18 cellular contexts compared by ENCODE assay signal in the genomic region with DNA sequence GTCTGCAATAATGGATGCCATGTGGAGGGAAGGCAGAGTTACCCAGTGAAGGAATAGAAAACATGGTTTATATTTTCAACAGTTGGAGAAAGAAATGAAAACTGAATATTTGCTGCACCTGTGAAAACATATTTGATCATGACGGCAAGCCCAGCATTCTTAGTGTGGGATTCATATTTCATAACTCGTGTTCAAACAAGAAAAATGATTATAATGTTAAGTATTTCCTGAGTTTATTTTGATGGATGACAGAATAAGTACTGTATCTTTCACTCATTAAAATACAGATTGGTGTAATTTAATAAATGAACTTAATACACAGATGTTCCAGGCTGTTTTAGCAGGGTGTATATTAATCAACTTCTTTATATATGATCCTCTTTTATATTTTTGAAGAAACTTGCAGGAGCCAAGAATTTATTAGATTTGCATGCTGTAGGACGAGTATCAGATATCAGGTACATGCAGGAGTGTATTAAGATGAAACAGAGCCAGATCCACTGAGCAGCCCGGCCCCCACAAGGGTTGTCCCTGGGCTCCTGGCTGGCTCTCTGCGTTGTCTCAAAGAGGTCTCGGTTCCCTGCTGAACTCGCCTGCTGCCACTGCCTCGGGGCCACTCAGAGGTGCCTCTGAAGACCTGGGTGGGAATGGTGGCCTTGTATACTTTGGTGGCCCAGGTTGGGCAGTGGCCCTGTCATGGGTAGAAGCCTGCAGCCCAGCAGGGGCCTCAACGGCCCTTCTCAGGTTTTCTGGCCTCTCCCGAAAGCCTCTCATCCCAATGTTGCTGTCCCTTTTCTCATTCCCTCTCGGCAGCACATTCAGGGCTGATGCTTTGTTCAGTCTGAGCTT.
A peak's percentile ranks its signal among the peaks of the same experiment; 100 is the strongest.
DNase-seq lines count a peak whose midpoint lies in the region; ATAC-seq and TF ChIP-seq lines count a peak whose summit lies in the region.
"Had no signal": no experiment of that assay in that cellular context is flagged by ENCODE, and none has a peak within 500 bp of the region (broad histone marks: within the 10 kb centered on the region; RNA-seq: fewer than 3 reads in every experiment).

No MANE protein-coding gene starts in this region.

- H3K9me3 ChIP-seq in mammary epithelial cell (replicated peaks; ENCODE audit: insufficient read depth, low read length), result no peaks in the 10 kb centered on the region
- no peaks in the 10 kb centered on the region for H3K9me3 ChIP-seq in sigmoid colon
- H3K9me3 ChIP-seq in CD4-positive, alpha-beta memory T cell (ENCODE audit: control insufficient read depth in 1 of 2, low read length in 2 of 2), result no peaks in the 10 kb centered on the region
- H3K9me3 ChIP-seq: Caco-2, stomach, uterus had no signal

- CTCF ChIA-PET in mammary epithelial cell (lab: Charles Lee; ENCODE audit: low non-redundant PET), result no interaction called here
- CTCF ChIA-PET in CD4-positive, alpha-beta memory T cell (lab: Charles Lee; ENCODE audit: partially characterized antibody), result interaction anchor here (1.4 kb wide), 1 partner anchor 43 kb away, joined by 3 read pairs; no protein-coding TSS in a partner anchor
- CTCF ChIA-PET in activated naive CD4-positive, alpha-beta T cell treated with anti-CD3 and anti-CD28 coated beads, Interleukin-2, amount 10 ng/mL, durations not matched to agents 7 days and 5 days (lab: Charles Lee), result no interaction called here

- in situ Hi-C loops in mammary epithelial cell (cut with MboI; ENCODE audit: low sequenced_read_pairs in 2 of 2), result no loop called here

- ATAC-seq in HG03280 (IDR thresholded peaks at IDR 0.05; ENCODE audit: unreplicated experiment), result no peak

- no peak overlapping the region for H3K27ac ChIP-seq in mammary epithelial cell (ENCODE audit: insufficient read depth, low read depth, low read length)
- H3K27ac ChIP-seq in sigmoid colon, result peak overlapping the region; percentile 32 to 63 (median 52)
- H3K27ac ChIP-seq in CD4-positive, alpha-beta memory T cell (ENCODE audit: low read depth, low read length), result no peak overlapping the region
- H3K27ac ChIP-seq: uterus had no signal

- POLR2A ChIA-PET in CD4-positive, alpha-beta memory T cell (lab: Charles Lee; ENCODE audit: partially characterized antibody), result no interaction called here

- no peak for TF ChIP-seq POLR2A in sigmoid colon (IDR thresholded peaks at IDR 0.05)

- 39% methylated on average over 11 of the region's 11 CpGs for WGBS in mammary epithelial cell (ENCODE audit: low coverage, missing lambda C conversion rate)
- 66 to 72% methylated on average over 11 of the region's 11 CpGs for WGBS in sigmoid colon, 2 donors

- H3K79me2 ChIP-seq in mammary epithelial cell (ENCODE audit: insufficient read depth, low read length), result no peaks in the 10 kb centered on the region

- H3K9me3 Mint-ChIP-seq in CD4-positive, alpha-beta memory T cell, result no peaks in the 10 kb centered on the region
- H3K9me3 Mint-ChIP-seq in activated naive CD4-positive, alpha-beta T cell treated with anti-CD3 and anti-CD28 coated beads, Interleukin-2, amount 10 ng/mL, durations not matched to agents 7 days and 5 days, result no peaks in the 10 kb centered on the region
- H3K9me3 Mint-ChIP-seq: activated B cell treated with CpG ODN at 0.5 μM for 24 hours; neural crest cell; T-helper 1 cell treated with Interleukin-12 subunit alpha and Interleukin-12 subunit beta and Interleukin-4 antibody, amounts not matched to agents 30 μg/mL and 1 μg/mL, for 36 hours had no signal

- peak overlapping the region; percentile 63 for H2AFZ ChIP-seq in mammary epithelial cell (ENCODE audit: low read depth, low read length)

- TF ChIP-seq CTCF in mammary epithelial cell (conservative IDR thresholded peaks at IDR 0.05 in 1 of 2, IDR thresholded peaks at IDR 0.05 in 1 of 2; ENCODE audit: extremely low read depth in 1 of 2, insufficient read depth in 1 of 2, low read depth in 1 of 2, low read length in 2 of 2), result no peak
- TF ChIP-seq CTCF in sigmoid colon (IDR thresholded peaks at IDR 0.05), result no peak

- H3K4me3 ChIP-seq in mammary epithelial cell (replicated peaks in 1 of 3; ENCODE audit: insufficient read depth in 1 of 3, low read depth in 2 of 3, low read length in 3 of 3) (no peak overlapping the region), sigmoid colon (no peak overlapping the region)
- H3K4me3 ChIP-seq in CD4-positive, alpha-beta memory T cell (ENCODE audit: low read length in 2 of 2), result no peak overlapping the region
- H3K4me3 ChIP-seq: stomach, uterus had no signal

- peaks cover 8 to 33% of the 10 kb centered on the region in 2 donors for H3K27me3 Mint-ChIP-seq in CD4-positive, alpha-beta memory T cell
- peaks cover 31% of the 10 kb centered on the region for H3K27me3 Mint-ChIP-seq in activated naive CD4-positive, alpha-beta T cell treated with anti-CD3 and anti-CD28 coated beads, Interleukin-2, amount 10 ng/mL, durations not matched to agents 7 days and 5 days

- intact Hi-C loops in mammary epithelial cell (cut with micrococcal nuclease), result loop anchor here (2.0 to 5.0 kb wide), 2 partner anchors 44 to 137 kb away; no protein-coding TSS in a partner anchor
- intact Hi-C loops in sigmoid colon (cut with DNase I), result no loop called here
- intact Hi-C loops in CD4-positive, alpha-beta memory T cell (cut with micrococcal nuclease), result no loop called here

- H3K4me1 Mint-ChIP-seq in CD4-positive, alpha-beta memory T cell, result peaks cover 0 to 8% (median 2%) of the 10 kb centered on the region in 4 donors
- peaks cover 9% of the 10 kb centered on the region for H3K4me1 Mint-ChIP-seq in activated naive CD4-positive, alpha-beta T cell treated with anti-CD3 and anti-CD28 coated beads, Interleukin-2, amount 10 ng/mL, durations not matched to agents 7 days and 5 days
- H3K4me1 Mint-ChIP-seq: activated B cell treated with CpG ODN at 0.5 μM for 24 hours, immature natural killer cell, neural crest cell had no signal

- dilution Hi-C loops in mammary epithelial cell (cut with HindIII; ENCODE audit: low sequenced_read_pairs), result no loop called here

- H3K36me3 ChIP-seq in mammary epithelial cell (ENCODE audit: insufficient read depth, low read length) (no peaks in the 10 kb centered on the region), sigmoid colon (no peaks in the 10 kb centered on the region)
- H3K36me3 ChIP-seq in CD4-positive, alpha-beta memory T cell (ENCODE audit: insufficient read depth, low read length), result no peaks in the 10 kb centered on the region
- H3K36me3 ChIP-seq: stomach, uterus had no signal

- H3K4me3 Mint-ChIP-seq in CD4-positive, alpha-beta memory T cell, result no peak overlapping the region
- no peak overlapping the region for H3K4me3 Mint-ChIP-seq in activated naive CD4-positive, alpha-beta T cell treated with anti-CD3 and anti-CD28 coated beads, Interleukin-2, amount 10 ng/mL, durations not matched to agents 7 days and 5 days
- H3K4me3 Mint-ChIP-seq: activated B cell treated with CpG ODN at 0.5 μM for 24 hours; immature natural killer cell; neural crest cell; T-helper 1 cell treated with Interleukin-12 subunit alpha and Interleukin-12 subunit beta and Interleukin-4 antibody, amounts not matched to agents 30 μg/mL and 1 μg/mL, for 36 hours had no signal

- no peaks in the 10 kb centered on the region for H4K20me1 ChIP-seq in mammary epithelial cell (ENCODE audit: insufficient read depth, low read length)

- H3K27me3 ChIP-seq in mammary epithelial cell (ENCODE audit: insufficient read depth, low read length) (no peaks in the 10 kb centered on the region), sigmoid colon (no peaks in the 10 kb centered on the region)
- peaks cover 3% of the 10 kb centered on the region for H3K27me3 ChIP-seq in CD4-positive, alpha-beta memory T cell (ENCODE audit: insufficient read depth, low read length)
- H3K27me3 ChIP-seq: uterus had no signal

- no peak for TF ChIP-seq EP300 in sigmoid colon (IDR thresholded peaks at IDR 0.05)

- BruUV-seq in mammary epithelial cell (replicated peaks; lab: Mats Ljungman, UMichigan), result no TSS peak

- H3K4me1 ChIP-seq in mammary epithelial cell (ENCODE audit: insufficient read depth, low read length), result peaks cover 22% of the 10 kb centered on the region
- peaks cover 0 to 17% (median 11%) of the 10 kb centered on the region in 4 donors for H3K4me1 ChIP-seq in sigmoid colon
- H3K4me1 ChIP-seq in CD4-positive, alpha-beta memory T cell (ENCODE audit: insufficient read depth, low read length), result no peaks in the 10 kb centered on the region
- H3K4me1 ChIP-seq: Caco-2, uterus had no signal

- no peaks in the 10 kb centered on the region for H3K36me3 Mint-ChIP-seq in CD4-positive, alpha-beta memory T cell
- H3K36me3 Mint-ChIP-seq in activated naive CD4-positive, alpha-beta T cell treated with anti-CD3 and anti-CD28 coated beads, Interleukin-2, amount 10 ng/mL, durations not matched to agents 7 days and 5 days, result no peaks in the 10 kb centered on the region
- H3K36me3 Mint-ChIP-seq: immature natural killer cell had no signal

- DNase-seq in HS-27A (ENCODE audit: low read depth), result peak; percentile 77
- peak; percentile 52 for DNase-seq in mammary epithelial cell
- DNase-seq in hepatic stellate cell (ENCODE audit: low spot score), result peak; percentile 46
- no peak for DNase-seq in sigmoid colon
- no peak for DNase-seq in CD4-positive, alpha-beta memory T cell
- no peak for DNase-seq in activated naive CD4-positive, alpha-beta T cell treated with anti-CD3 and anti-CD28 coated beads, Interleukin-2, amount 10 ng/mL, durations not matched to agents 7 days and 5 days
- DNase-seq in SKM-1 treated with dmso at 0.1 percent for 144 hours (lab: John Stamatoyannopoulos, UW; ENCODE audit: unreplicated experiment), result no peak
- DNase-seq: activated B cell treated with CpG ODN at 0.5 μM for 24 hours, immature natural killer cell, mesendoderm, NCI-H1436, NCI-H2227 treated with DMSO at 0.1 percent for 48 hours, stomach, uterus had no signal

- H3K9ac ChIP-seq in mammary epithelial cell (ENCODE audit: insufficient read depth, low read length), result no peak overlapping the region

- H3K4me2 ChIP-seq in mammary epithelial cell (ENCODE audit: insufficient read depth, low read depth, low read length), result peak overlapping the region; percentile 45

- H3K27ac Mint-ChIP-seq in CD4-positive, alpha-beta memory T cell, result no peak overlapping the region
- H3K27ac Mint-ChIP-seq in activated naive CD4-positive, alpha-beta T cell treated with anti-CD3 and anti-CD28 coated beads, Interleukin-2, amount 10 ng/mL, durations not matched to agents 7 days and 5 days, result no peak overlapping the region
- H3K27ac Mint-ChIP-seq: activated B cell treated with CpG ODN at 0.5 μM for 24 hours; immature natural killer cell; T-helper 1 cell treated with Interleukin-12 subunit alpha and Interleukin-12 subunit beta and Interleukin-4 antibody, amounts not matched to agents 30 μg/mL and 1 μg/mL, for 36 hours had no signal

Comparison
In these comparisons a context has a peak if more than half of its experiments do, and no peak if none do; other contexts are left out.
1. DNase-seq: peak in HS-27A (single experiment), mammary epithelial cell (single experiment) and hepatic stellate cell (single experiment); none in sigmoid colon (single experiment), CD4-positive, alpha-beta memory T cell (0 of 5), activated naive CD4-positive, alpha-beta T cell treated with anti-CD3 and anti-CD28 coated beads, Interleukin-2, amount 10 ng/mL, durations not matched to agents 7 days and 5 days (single experiment) and SKM-1 treated with dmso at 0.1 percent for 144 hours (single experiment).
2. H3K27ac ChIP-seq: peak in sigmoid colon (4 of 4); none in mammary epithelial cell (single experiment) and CD4-positive, alpha-beta memory T cell (single experiment).